In genomic region chr6:157143171-157143884, GRCh38 we compare ENCODE assay signal across 8 cellular contexts.
DNase-seq lines count a peak whose midpoint lies in the region; ATAC-seq and TF ChIP-seq lines count a peak whose summit lies in the region.

No MANE protein-coding gene starts in this region.

- no peaks in the 10 kb centered on the region for H3K27me3 ChIP-seq in osteoblast (ENCODE audit: insufficient read depth, low read length)

- H3K4me2 ChIP-seq in osteoblast (ENCODE audit: insufficient read depth, low read length) = peak overlapping the region; percentile 15

- no peaks in the 10 kb centered on the region for H3K79me2 ChIP-seq in osteoblast (ENCODE audit: insufficient read depth, low read length)

- H2AFZ ChIP-seq in osteoblast (ENCODE audit: low read length) = no peak overlapping the region

- ATAC-seq in GM21360 (IDR thresholded peaks at IDR 0.05; ENCODE audit: unreplicated experiment) (no peak), HG03442 (IDR thresholded peaks at IDR 0.05; ENCODE audit: unreplicated experiment) (no peak)

- peak overlapping the region; percentile 87 for H3K27ac ChIP-seq in osteoblast (ENCODE audit: low read depth, low read length)

- H3K9me3 ChIP-seq in osteoblast (ENCODE audit: low read depth, low read length) = no peaks in the 10 kb centered on the region

- H3K36me3 ChIP-seq in osteoblast (ENCODE audit: insufficient read depth, low read length) = peaks cover 6% of the 10 kb centered on the region

- no peak overlapping the region for H3K4me3 ChIP-seq in osteoblast (ENCODE audit: insufficient read depth, low read length)

- no peak for TF ChIP-seq CTCF in osteoblast (IDR thresholded peaks at IDR 0.05; ENCODE audit: extremely low read depth, low read depth, low read length)

- H3K4me1 ChIP-seq in osteoblast (ENCODE audit: insufficient read depth, low read length) = peaks cover 39% of the 10 kb centered on the region

- peak; percentile 70 for DNase-seq in DMS 273 treated with DMSO at 0.1 percent for 48 hours (lab: John Stamatoyannopoulos, UW)
- peak; percentile 87 for DNase-seq in NCI-H1694 treated with DMSO at 0.1 percent for 48 hours (lab: John Stamatoyannopoulos, UW)
- peak; percentile 85 to 94 for DNase-seq in dermis microvascular lymphatic vessel endothelial cell (ENCODE audit: low read depth in 2 of 2)
- DNase-seq in osteoblast (ENCODE audit: insufficient read length, low spot score, missing footprints) = peak; percentile 96
- DNase-seq in amniotic stem cell (lab: John Stamatoyannopoulos, UW) = no peak
- DNase-seq in NCI-H2029 (lab: John Stamatoyannopoulos, UW) = no peak

- no peaks in the 10 kb centered on the region for H4K20me1 ChIP-seq in osteoblast (ENCODE audit: insufficient read depth, low read length)

Comparison
In these comparisons a context has a peak if more than half of its experiments do, and no peak if none do; other contexts are left out.
1. DNase-seq: peak in DMS 273 treated with DMSO at 0.1 percent for 48 hours (single experiment), NCI-H1694 treated with DMSO at 0.1 percent for 48 hours (single experiment), dermis microvascular lymphatic vessel endothelial cell (2 of 2) and osteoblast (single experiment); none in amniotic stem cell (single experiment) and NCI-H2029 (single experiment).